Comparison of ENCODE assay signal across 2 cellular contexts in the genomic region with DNA sequence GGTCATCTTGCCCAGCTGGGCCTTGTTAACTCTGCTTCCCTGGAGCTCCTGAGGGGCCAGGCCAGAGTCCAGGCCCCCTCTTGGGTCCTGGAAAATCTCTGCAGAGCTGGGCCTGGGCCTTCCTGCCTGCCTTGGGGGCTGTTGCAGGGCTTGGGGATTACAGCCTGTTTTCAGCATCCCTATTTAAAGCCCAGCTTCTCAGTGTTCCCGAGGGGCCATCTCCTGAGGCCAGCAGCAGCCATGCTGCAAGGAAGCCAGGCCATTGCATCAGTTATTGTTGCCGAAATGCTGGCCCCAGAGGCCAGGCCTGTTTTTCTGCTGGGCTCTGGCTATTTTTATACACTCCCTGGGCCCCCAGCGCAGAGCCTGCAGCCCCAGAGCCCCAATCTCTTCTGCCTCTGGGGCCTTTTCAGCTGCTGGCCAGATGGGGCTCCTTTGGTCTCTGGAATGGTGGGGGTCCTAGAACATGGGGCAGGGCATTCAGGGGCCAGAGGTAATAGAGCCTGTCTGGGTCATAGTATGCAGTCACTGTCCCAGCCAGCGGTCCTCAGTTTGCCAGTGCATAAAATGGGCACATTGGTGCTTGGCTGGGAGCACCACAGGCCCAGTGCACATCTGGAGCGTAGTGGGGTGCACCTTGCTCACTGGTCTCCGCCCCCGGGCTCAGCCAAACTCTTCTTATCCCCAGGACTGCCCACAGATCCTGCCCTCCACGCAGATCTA.
TF ChIP-seq lines count a peak whose summit lies in the region.

No MANE protein-coding gene starts in this region.

TF ChIP-seq in SK-N-SH, 30 proteins besides CTCF, POLR2A, EP300 and RAD21 (continued from another document):
- TF ChIP-seq, protein P1, sequence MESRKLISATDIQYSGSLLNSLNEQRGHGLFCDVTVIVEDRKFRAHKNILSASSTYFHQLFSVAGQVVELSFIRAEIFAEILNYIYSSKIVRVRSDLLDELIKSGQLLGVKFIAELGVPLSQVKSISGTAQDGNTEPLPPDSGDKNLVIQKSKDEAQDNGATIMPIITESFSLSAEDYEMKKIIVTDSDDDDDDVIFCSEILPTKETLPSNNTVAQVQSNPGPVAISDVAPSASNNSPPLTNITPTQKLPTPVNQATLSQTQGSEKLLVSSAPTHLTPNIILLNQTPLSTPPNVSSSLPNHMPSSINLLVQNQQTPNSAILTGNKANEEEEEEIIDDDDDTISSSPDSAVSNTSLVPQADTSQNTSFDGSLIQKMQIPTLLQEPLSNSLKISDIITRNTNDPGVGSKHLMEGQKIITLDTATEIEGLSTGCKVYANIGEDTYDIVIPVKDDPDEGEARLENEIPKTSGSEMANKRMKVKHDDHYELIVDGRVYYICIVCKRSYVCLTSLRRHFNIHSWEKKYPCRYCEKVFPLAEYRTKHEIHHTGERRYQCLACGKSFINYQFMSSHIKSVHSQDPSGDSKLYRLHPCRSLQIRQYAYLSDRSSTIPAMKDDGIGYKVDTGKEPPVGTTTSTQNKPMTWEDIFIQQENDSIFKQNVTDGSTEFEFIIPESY (IDR thresholded peaks at IDR 0.05; ENCODE audit: borderline replicate concordance, low read depth) = no peak
- no peak for TF ChIP-seq NRF1 (IDR thresholded peaks at IDR 0.05; ENCODE audit: low read depth, low read length)
- TF ChIP-seq SIN3A (IDR thresholded peaks at IDR 0.05; ENCODE audit: borderline replicate concordance, low read depth, low read length) = no peak
- no peak for TF ChIP-seq YY1 (IDR thresholded peaks at IDR 0.05; ENCODE audit: low read depth)
- TF ChIP-seq MEF2A (IDR thresholded peaks at IDR 0.05; ENCODE audit: borderline replicate concordance, low read depth) = no peak

TF ChIP-seq in SK-N-SH treated with all-trans-retinoic acid at 6 μM for 48 hours, 23 proteins besides CTCF, POLR2A, EP300 and RAD21 (continued from another document):
- TF ChIP-seq, protein P2, sequence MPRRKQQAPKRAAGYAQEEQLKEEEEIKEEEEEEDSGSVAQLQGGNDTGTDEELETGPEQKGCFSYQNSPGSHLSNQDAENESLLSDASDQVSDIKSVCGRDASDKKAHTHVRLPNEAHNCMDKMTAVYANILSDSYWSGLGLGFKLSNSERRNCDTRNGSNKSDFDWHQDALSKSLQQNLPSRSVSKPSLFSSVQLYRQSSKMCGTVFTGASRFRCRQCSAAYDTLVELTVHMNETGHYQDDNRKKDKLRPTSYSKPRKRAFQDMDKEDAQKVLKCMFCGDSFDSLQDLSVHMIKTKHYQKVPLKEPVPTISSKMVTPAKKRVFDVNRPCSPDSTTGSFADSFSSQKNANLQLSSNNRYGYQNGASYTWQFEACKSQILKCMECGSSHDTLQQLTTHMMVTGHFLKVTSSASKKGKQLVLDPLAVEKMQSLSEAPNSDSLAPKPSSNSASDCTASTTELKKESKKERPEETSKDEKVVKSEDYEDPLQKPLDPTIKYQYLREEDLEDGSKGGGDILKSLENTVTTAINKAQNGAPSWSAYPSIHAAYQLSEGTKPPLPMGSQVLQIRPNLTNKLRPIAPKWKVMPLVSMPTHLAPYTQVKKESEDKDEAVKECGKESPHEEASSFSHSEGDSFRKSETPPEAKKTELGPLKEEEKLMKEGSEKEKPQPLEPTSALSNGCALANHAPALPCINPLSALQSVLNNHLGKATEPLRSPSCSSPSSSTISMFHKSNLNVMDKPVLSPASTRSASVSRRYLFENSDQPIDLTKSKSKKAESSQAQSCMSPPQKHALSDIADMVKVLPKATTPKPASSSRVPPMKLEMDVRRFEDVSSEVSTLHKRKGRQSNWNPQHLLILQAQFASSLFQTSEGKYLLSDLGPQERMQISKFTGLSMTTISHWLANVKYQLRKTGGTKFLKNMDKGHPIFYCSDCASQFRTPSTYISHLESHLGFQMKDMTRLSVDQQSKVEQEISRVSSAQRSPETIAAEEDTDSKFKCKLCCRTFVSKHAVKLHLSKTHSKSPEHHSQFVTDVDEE (CRISPR knock-in tag; IDR thresholded peaks at IDR 0.05) = no peak
